ENCODE assay signal across 16 cellular contexts in the genomic region with DNA sequence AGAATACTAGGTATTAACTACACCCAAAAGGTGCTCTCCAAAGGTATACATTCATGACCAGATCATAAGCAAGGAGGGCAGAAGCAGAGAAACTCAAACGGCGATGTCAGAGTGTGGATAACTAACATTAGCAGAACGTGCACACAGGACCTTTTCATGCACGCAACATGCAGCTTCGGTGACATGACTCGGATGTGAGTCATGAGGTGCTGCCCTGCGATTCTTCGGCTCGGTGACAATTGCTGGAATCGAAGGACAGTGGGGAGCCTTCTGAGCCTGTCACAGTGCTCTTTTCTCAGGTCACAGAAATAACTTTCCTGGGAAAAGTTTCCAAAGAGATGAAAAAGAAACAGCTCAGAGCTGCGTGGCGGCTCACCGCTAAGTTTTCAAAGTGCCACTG.
A peak's percentile ranks its signal among the peaks of the same experiment; 100 is the strongest.
DNase-seq lines count a peak whose midpoint lies in the region; ATAC-seq and TF ChIP-seq lines count a peak whose summit lies in the region.
"Had no signal": no experiment of that assay in that cellular context is flagged by ENCODE, and none has a peak within 500 bp of the region (broad histone marks: within the 10 kb centered on the region; RNA-seq: fewer than 3 reads in every experiment).

No MANE protein-coding gene starts in this region.

- ATAC-seq in GM21390 (IDR thresholded peaks at IDR 0.05; ENCODE audit: unreplicated experiment) (no peak), GM19455 (IDR thresholded peaks at IDR 0.05; ENCODE audit: unreplicated experiment) (no peak)
- ATAC-seq: activated CD8-positive, alpha-beta T cell treated with anti-CD3 and anti-CD28 coated beads, Interleukin-2, amount 10 ng/mL, durations not matched to agents 7 days and 5 days had no signal

- intact Hi-C loops in activated T-helper 2 cell treated with anti-CD3 and anti-CD28 coated beads, Interferon-gamma antibody, Interleukin-2, Interleukin-4, amounts not matched to agents 10 μg/mL and 5 μg/mL and 100 μg/mL, durations not matched to agents 14 hours and 24 hours and 36 hours (cut with micrococcal nuclease) = no loop called here

- TF ChIP-seq CTCF in chondrocyte (IDR thresholded peaks at IDR 0.05) (no peak), osteocyte (IDR thresholded peaks at IDR 0.05) (no peak)

- H3K4me1 Mint-ChIP-seq in chondrocyte (ENCODE audit: low read depth) (peaks cover 24% of the 10 kb centered on the region), osteocyte (ENCODE audit: unreplicated experiment) (peaks cover 17% of the 10 kb centered on the region)
- no peaks in the 10 kb centered on the region for H3K4me1 Mint-ChIP-seq in T-helper 2 cell treated with Interferon-gamma antibody and Interleukin-4, amounts not matched to agents 5 μg/mL and 100 μg/mL, for 36 hours (ENCODE audit: low read depth)
- no peaks in the 10 kb centered on the region for H3K4me1 Mint-ChIP-seq in activated T-helper 2 cell treated with anti-CD3 and anti-CD28 coated beads, Interferon-gamma antibody, Interleukin-2, Interleukin-4, amounts not matched to agents 10 μg/mL and 5 μg/mL and 100 μg/mL, durations not matched to agents 14 hours and 24 hours and 36 hours (ENCODE audit: low read depth)

- DNase-seq in AG20443 (ENCODE audit: low spot score) = peak; percentile 74
- peak; percentile 56 for DNase-seq in M059J (ENCODE audit: low read depth)
- DNase-seq in chondrocyte (ENCODE audit: low spot score) = no peak
- no peak for DNase-seq in osteocyte (ENCODE audit: extremely low spot score, unreplicated experiment)
- no peak for DNase-seq in T-helper 2 cell treated with Interferon-gamma antibody and Interleukin-4, amounts not matched to agents 5 μg/mL and 100 μg/mL, for 36 hours (ENCODE audit: low spot score)
- DNase-seq in activated T-helper 2 cell treated with anti-CD3 and anti-CD28 coated beads, Interferon-gamma antibody, Interleukin-2, Interleukin-4, amounts not matched to agents 10 μg/mL and 5 μg/mL and 100 μg/mL, durations not matched to agents 14 hours and 24 hours and 36 hours (ENCODE audit: low spot score) = no peak
- DNase-seq: activated CD8-positive, alpha-beta T cell treated with anti-CD3 and anti-CD28 coated beads, Interleukin-2, amount 10 ng/mL, durations not matched to agents 7 days and 5 days; activated naive CD4-positive, alpha-beta T cell; esophagus squamous epithelium; NCI-H187; NCI-H524 treated with DMSO at 0.1 percent for 48 hours; pancreas; thyroid gland had no signal

- no peaks in the 10 kb centered on the region for H3K27me3 Mint-ChIP-seq in chondrocyte (ENCODE audit: low read depth)
- no peaks in the 10 kb centered on the region for H3K27me3 Mint-ChIP-seq in osteocyte (ENCODE audit: unreplicated experiment)
- no peaks in the 10 kb centered on the region for H3K27me3 Mint-ChIP-seq in T-helper 2 cell treated with Interferon-gamma antibody and Interleukin-4, amounts not matched to agents 5 μg/mL and 100 μg/mL, for 36 hours (ENCODE audit: low read depth)
- no peaks in the 10 kb centered on the region for H3K27me3 Mint-ChIP-seq in activated T-helper 2 cell treated with anti-CD3 and anti-CD28 coated beads, Interferon-gamma antibody, Interleukin-2, Interleukin-4, amounts not matched to agents 10 μg/mL and 5 μg/mL and 100 μg/mL, durations not matched to agents 14 hours and 24 hours and 36 hours (ENCODE audit: low read depth)

- H3K9me3 Mint-ChIP-seq in chondrocyte (ENCODE audit: low read depth) = no peaks in the 10 kb centered on the region
- H3K9me3 Mint-ChIP-seq in osteocyte (ENCODE audit: unreplicated experiment) = no peaks in the 10 kb centered on the region
- peaks cover 18% of the 10 kb centered on the region for H3K9me3 Mint-ChIP-seq in T-helper 2 cell treated with Interferon-gamma antibody and Interleukin-4, amounts not matched to agents 5 μg/mL and 100 μg/mL, for 36 hours
- peaks cover 18% of the 10 kb centered on the region for H3K9me3 Mint-ChIP-seq in activated T-helper 2 cell treated with anti-CD3 and anti-CD28 coated beads, Interferon-gamma antibody, Interleukin-2, Interleukin-4, amounts not matched to agents 10 μg/mL and 5 μg/mL and 100 μg/mL, durations not matched to agents 14 hours and 24 hours and 36 hours

- H3K36me3 Mint-ChIP-seq in chondrocyte (ENCODE audit: low read depth) (no peaks in the 10 kb centered on the region), osteocyte (ENCODE audit: unreplicated experiment) (no peaks in the 10 kb centered on the region)
- H3K36me3 Mint-ChIP-seq in T-helper 2 cell treated with Interferon-gamma antibody and Interleukin-4, amounts not matched to agents 5 μg/mL and 100 μg/mL, for 36 hours (ENCODE audit: low read depth) = no peaks in the 10 kb centered on the region
- no peaks in the 10 kb centered on the region for H3K36me3 Mint-ChIP-seq in activated T-helper 2 cell treated with anti-CD3 and anti-CD28 coated beads, Interferon-gamma antibody, Interleukin-2, Interleukin-4, amounts not matched to agents 10 μg/mL and 5 μg/mL and 100 μg/mL, durations not matched to agents 14 hours and 24 hours and 36 hours (ENCODE audit: low read depth)

- H3K4me3 Mint-ChIP-seq in chondrocyte (ENCODE audit: unreplicated experiment) = peak overlapping the region; percentile 44
- H3K4me3 Mint-ChIP-seq in osteocyte (ENCODE audit: unreplicated experiment) = peak overlapping the region; percentile 24
- no peak overlapping the region for H3K4me3 Mint-ChIP-seq in T-helper 2 cell treated with Interferon-gamma antibody and Interleukin-4, amounts not matched to agents 5 μg/mL and 100 μg/mL, for 36 hours
- H3K4me3 Mint-ChIP-seq in activated T-helper 2 cell treated with anti-CD3 and anti-CD28 coated beads, Interferon-gamma antibody, Interleukin-2, Interleukin-4, amounts not matched to agents 10 μg/mL and 5 μg/mL and 100 μg/mL, durations not matched to agents 14 hours and 24 hours and 36 hours (ENCODE audit: low read depth) = no peak overlapping the region
- H3K4me3 Mint-ChIP-seq: activated CD8-positive, alpha-beta T cell treated with anti-CD3 and anti-CD28 coated beads, Interleukin-2, amount 10 ng/mL, durations not matched to agents 7 days and 5 days; memory B cell had no signal

- H3K27ac Mint-ChIP-seq in chondrocyte (ENCODE audit: unreplicated experiment) (peak overlapping the region; percentile 87), osteocyte (ENCODE audit: unreplicated experiment) (peak overlapping the region; percentile 66)
- H3K27ac Mint-ChIP-seq in T-helper 2 cell treated with Interferon-gamma antibody and Interleukin-4, amounts not matched to agents 5 μg/mL and 100 μg/mL, for 36 hours = no peak overlapping the region
- H3K27ac Mint-ChIP-seq in activated T-helper 2 cell treated with anti-CD3 and anti-CD28 coated beads, Interferon-gamma antibody, Interleukin-2, Interleukin-4, amounts not matched to agents 10 μg/mL and 5 μg/mL and 100 μg/mL, durations not matched to agents 14 hours and 24 hours and 36 hours = no peak overlapping the region
- H3K27ac Mint-ChIP-seq: activated CD8-positive, alpha-beta T cell treated with anti-CD3 and anti-CD28 coated beads, Interleukin-2, amount 10 ng/mL, durations not matched to agents 7 days and 5 days; memory B cell had no signal

Comparison
In these comparisons a context has a peak if more than half of its experiments do, and no peak if none do; other contexts are left out.
1. DNase-seq: peak in AG20443 (single experiment) and M059J (single experiment); none in chondrocyte (single experiment), osteocyte (single experiment), T-helper 2 cell treated with Interferon-gamma antibody and Interleukin-4, amounts not matched to agents 5 μg/mL and 100 μg/mL, for 36 hours (single experiment) and activated T-helper 2 cell treated with anti-CD3 and anti-CD28 coated beads, Interferon-gamma antibody, Interleukin-2, Interleukin-4, amounts not matched to agents 10 μg/mL and 5 μg/mL and 100 μg/mL, durations not matched to agents 14 hours and 24 hours and 36 hours (single experiment).
2. H3K27ac Mint-ChIP-seq: peak in chondrocyte (single experiment) and osteocyte (single experiment); none in T-helper 2 cell treated with Interferon-gamma antibody and Interleukin-4, amounts not matched to agents 5 μg/mL and 100 μg/mL, for 36 hours (single experiment) and activated T-helper 2 cell treated with anti-CD3 and anti-CD28 coated beads, Interferon-gamma antibody, Interleukin-2, Interleukin-4, amounts not matched to agents 10 μg/mL and 5 μg/mL and 100 μg/mL, durations not matched to agents 14 hours and 24 hours and 36 hours (single experiment).
3. H3K4me3 Mint-ChIP-seq: peak in chondrocyte (single experiment) and osteocyte (single experiment); none in T-helper 2 cell treated with Interferon-gamma antibody and Interleukin-4, amounts not matched to agents 5 μg/mL and 100 μg/mL, for 36 hours (single experiment) and activated T-helper 2 cell treated with anti-CD3 and anti-CD28 coated beads, Interferon-gamma antibody, Interleukin-2, Interleukin-4, amounts not matched to agents 10 μg/mL and 5 μg/mL and 100 μg/mL, durations not matched to agents 14 hours and 24 hours and 36 hours (single experiment).